Comparison of ENCODE assay signal across 17 cellular contexts in the genomic region with DNA sequence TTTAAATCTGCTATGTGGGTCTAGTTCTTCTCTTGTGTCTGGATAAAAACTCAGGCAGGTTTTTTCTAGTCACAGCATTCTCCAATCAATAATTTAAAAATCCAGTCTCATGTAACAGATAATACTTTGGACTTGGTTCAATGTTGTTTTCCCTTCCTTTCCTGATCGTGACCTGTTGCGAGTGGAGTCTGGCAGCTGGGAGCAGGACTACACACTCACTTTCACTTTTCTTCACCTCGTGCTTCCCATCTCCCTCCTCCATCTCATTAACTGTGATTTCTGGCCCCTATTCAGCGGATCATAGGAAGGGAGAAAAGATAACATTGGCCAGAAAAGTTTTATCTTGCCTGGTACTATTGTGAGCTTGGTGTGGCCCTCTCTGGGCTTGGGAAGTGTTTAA.
A peak's percentile ranks its signal among the peaks of the same experiment; 100 is the strongest.
DNase-seq lines count a peak whose midpoint lies in the region; ATAC-seq, FAIRE-seq and TF ChIP-seq lines count a peak whose summit lies in the region.
"Had no signal": no experiment of that assay in that cellular context is flagged by ENCODE, and none has a peak within 500 bp of the region (broad histone marks: within the 10 kb centered on the region; RNA-seq: fewer than 3 reads in every experiment).

No MANE protein-coding gene starts in this region.

- BruUV-seq in HepG2 (replicated peaks; lab: Mats Ljungman, UMichigan) (no TSS peak), endothelial cell of umbilical vein (replicated peaks; lab: Mats Ljungman, UMichigan) (no TSS peak)

- H2BK120ac ChIP-seq in mesenchymal stem cell (ENCODE audit: low read depth, low read length) = no peak overlapping the region

- H3K4me1 ChIP-seq in liver (ENCODE audit: control insufficient read depth in 4 of 4, insufficient read depth in 4 of 4, low read length in 3 of 4) (peaks cover 0 to 8% (median 5%) of the 10 kb centered on the region in 4 donors), HepG2 (ENCODE audit: insufficient read depth, low read length) (no peaks in the 10 kb centered on the region), endothelial cell of umbilical vein (ENCODE audit: control insufficient read depth, extremely low read depth, insufficient read depth, low read length) (no peaks in the 10 kb centered on the region), mesenchymal stem cell (ENCODE audit: control insufficient read depth, insufficient read depth, low read depth, low read length) (no peaks in the 10 kb centered on the region), Karpas-422 (ENCODE audit: low read length) (peaks cover 13% of the 10 kb centered on the region), spleen (peaks cover 0 to 11% (median 0%) of the 10 kb centered on the region in 6 donors)
- H3K4me1 ChIP-seq: A549 had no signal

- no peak overlapping the region for H2BK12ac ChIP-seq in mesenchymal stem cell (ENCODE audit: low read length in 2 of 2)

- H3K36me3 ChIP-seq in liver (ENCODE audit: control insufficient read depth in 4 of 4, insufficient read depth in 3 of 4, low read depth in 1 of 4, low read length in 3 of 4) (no peaks in the 10 kb centered on the region), HepG2 (replicated peaks in 1 of 2; ENCODE audit: control insufficient read depth in 1 of 2, insufficient read depth in 2 of 2, low read length in 2 of 2) (no peaks in the 10 kb centered on the region), endothelial cell of umbilical vein (ENCODE audit: control insufficient read depth in 2 of 2, extremely low read depth in 1 of 2, insufficient read depth in 2 of 2, low read length in 2 of 2) (no peaks in the 10 kb centered on the region), mesenchymal stem cell (ENCODE audit: control insufficient read depth in 1 of 2, insufficient read depth in 2 of 2, low read depth in 1 of 2, low read length in 2 of 2) (no peaks in the 10 kb centered on the region), Karpas-422 (ENCODE audit: insufficient read depth, low read length) (no peaks in the 10 kb centered on the region), spleen (no peaks in the 10 kb centered on the region)

- H3K4me2 ChIP-seq in HepG2 (ENCODE audit: low read depth, low read length) (no peak overlapping the region), endothelial cell of umbilical vein (ENCODE audit: insufficient read depth, low read length) (peak overlapping the region; percentile 25), mesenchymal stem cell (ENCODE audit: low read length, poor library complexity, severe bottlenecking) (no peak overlapping the region), Karpas-422 (ENCODE audit: low read depth, low read length, poor library complexity, severe bottlenecking) (no peak overlapping the region)
- H3K4me2 ChIP-seq: A549 had no signal

- H3K4ac ChIP-seq in mesenchymal stem cell (ENCODE audit: low read depth in 1 of 2, low read length in 2 of 2) = no peak overlapping the region

- no peak for FAIRE-seq in HepG2 (lab: Jason Lieb, UNC)
- FAIRE-seq in endothelial cell of umbilical vein (lab: Jason Lieb, UNC) = no peak
- FAIRE-seq: A549 had no signal

- H3K9me2 ChIP-seq in Karpas-422 (replicated peaks; ENCODE audit: insufficient read depth, low read length) = no peaks in the 10 kb centered on the region

- TF ChIP-seq POLR2A in HepG2 (IDR thresholded peaks at IDR 0.05; ENCODE audit: insufficient read depth in 1 of 2, low read depth in 2 of 2, low read length in 2 of 2) = no peak
- no peak for TF ChIP-seq POLR2A in endothelial cell of umbilical vein (IDR thresholded peaks at IDR 0.05; ENCODE audit: low read depth, low read length)
- TF ChIP-seq POLR2A in spleen (IDR thresholded peaks at IDR 0.05) = no peak

- H3K9ac ChIP-seq in liver (ENCODE audit: low read depth in 1 of 2, low read length in 2 of 2) = no peak overlapping the region
- no peak overlapping the region for H3K9ac ChIP-seq in HepG2 (ENCODE audit: insufficient read depth, low read depth, low read length)
- H3K9ac ChIP-seq in endothelial cell of umbilical vein (replicated peaks; ENCODE audit: extremely low read depth, insufficient read depth, low read length) = no peak overlapping the region
- H3K9ac ChIP-seq in mesenchymal stem cell (ENCODE audit: low read length) = peak overlapping the region; percentile 18
- no peak overlapping the region for H3K9ac ChIP-seq in Karpas-422 (ENCODE audit: low read length)

- no peak for TF ChIP-seq EP300 in HepG2 (IDR thresholded peaks at IDR 0.05; ENCODE audit: low read depth in 2 of 2, low read length in 2 of 2)
- TF ChIP-seq EP300 in HepG2 (CRISPR knock-in tag; IDR thresholded peaks at IDR 0.05; ENCODE audit: borderline replicate concordance) = no peak

- H2AFZ ChIP-seq in HepG2 (ENCODE audit: low read length) = no peak overlapping the region
- H2AFZ ChIP-seq in endothelial cell of umbilical vein (ENCODE audit: low read depth, low read length) = no peak overlapping the region
- no peak overlapping the region for H2AFZ ChIP-seq in mesenchymal stem cell (ENCODE audit: low read depth, low read length)
- no peak overlapping the region for H2AFZ ChIP-seq in Karpas-422 (ENCODE audit: low read length)

- H3K18ac ChIP-seq in mesenchymal stem cell (ENCODE audit: low read depth in 1 of 2, low read length in 2 of 2) = no peak overlapping the region

- no peak overlapping the region for H3K23ac ChIP-seq in mesenchymal stem cell (ENCODE audit: low read length in 2 of 2)

- dilution Hi-C loops in endothelial cell of umbilical vein (cut with MboI; ENCODE audit: extremely low pct_ligation_motif_present, low sequenced_read_pairs) = no loop called here

- WGBS in liver = 13% methylated on average over 4 of the region's 4 CpGs
- 1% methylated on average over 4 of the region's 4 CpGs for WGBS in HepG2 (ENCODE audit: low lambda C conversion rate)
- 86% methylated on average over 2 of the region's 4 CpGs for WGBS in mesenchymal stem cell
- WGBS in spleen, 5 donors = 42 to 56% (median 48%) methylated on average over 4 of the region's 4 CpGs

- no peak for TF ChIP-seq RAD21 in liver (IDR thresholded peaks at IDR 0.05)
- no peak for TF ChIP-seq RAD21 in HepG2 (CRISPR knock-in tag; IDR thresholded peaks at IDR 0.05)

- no peak overlapping the region for H3K14ac ChIP-seq in mesenchymal stem cell (ENCODE audit: low read length in 2 of 2)

- POLR2A ChIA-PET in HepG2 (lab: Yijun Ruan, JAX) = no interaction called here
- POLR2A ChIA-PET in endothelial cell of umbilical vein (lab: Charles Lee) = no interaction called here

- intact Hi-C loops in HepG2 (cut with micrococcal nuclease; ENCODE audit: unreplicated experiment) (no loop called here), endothelial cell of umbilical vein (cut with micrococcal nuclease) (no loop called here), spleen (cut with DNase I; ENCODE audit: low total_unique reads) (no loop called here)

- H3K4me3 ChIP-seq in liver (ENCODE audit: low read depth in 1 of 3, low read length in 3 of 3) (peak overlapping the region in 2 of 3 donors; percentile 21 to 27), HepG2 (replicated peaks in 1 of 3; ENCODE audit: insufficient read depth in 1 of 3, low read depth in 2 of 3, low read length in 3 of 3) (no peak overlapping the region), endothelial cell of umbilical vein (replicated peaks in 1 of 3; ENCODE audit: insufficient read depth in 1 of 3, low read depth in 1 of 3, low read length in 3 of 3) (no peak overlapping the region), mesenchymal stem cell (ENCODE audit: insufficient read depth in 1 of 2, low read depth in 1 of 2, low read length in 2 of 2) (no peak overlapping the region), Karpas-422 (ENCODE audit: low read length) (no peak overlapping the region), spleen (peak overlapping the region in 2 of 8 donors; percentile 17 to 30)
- H3K4me3 ChIP-seq: A549 had no signal

- H2BK5ac ChIP-seq in mesenchymal stem cell (ENCODE audit: low read depth, low read length, poor library complexity, severe bottlenecking) = no peak overlapping the region

- ATAC-seq in HepG2 = no peak
- ATAC-seq: A549 had no signal

- DNase-seq in HepG2 (ENCODE audit: low spot score) (no peak), endothelial cell of umbilical vein (ENCODE audit: low read depth, low spot score) (peak; percentile 2), mesenchymal stem cell (no peak), Karpas-422 (no peak), spleen (no peak)
- DNase-seq in activated effector memory CD4-positive, alpha-beta T cell treated with Interleukin-2 at 50 U/mL for 16 hours = no peak
- DNase-seq: C1 segment of cervical spinal cord, DND-41, H7, HFFc6, KBM-7, MV-4-11, NCI-H1694 treated with DMSO at 0.1 percent for 48 hours, OCI-M1, SHP77 treated with DMSO at 0.1 percent for 48 hours had no signal

- H3K27ac ChIP-seq in liver (ENCODE audit: low read depth in 1 of 2, low read length in 2 of 2) (no peak overlapping the region), HepG2 (ENCODE audit: extremely low read length, insufficient read depth, low read length) (no peak overlapping the region), endothelial cell of umbilical vein (ENCODE audit: insufficient read depth, low read depth, low read length) (no peak overlapping the region), mesenchymal stem cell (ENCODE audit: low read length, poor library complexity, severe bottlenecking) (no peak overlapping the region), Karpas-422 (ENCODE audit: low read length) (no peak overlapping the region), spleen (peak overlapping the region in 4 of 8 donors; percentile 22 to 45 (median 35))
- H3K27ac ChIP-seq: A549 had no signal

- peak overlapping the region; percentile 3 for H2BK15ac ChIP-seq in mesenchymal stem cell (ENCODE audit: low read depth, poor library complexity, severe bottlenecking)

- H3K79me2 ChIP-seq in HepG2 (ENCODE audit: insufficient read depth, low read length) (no peaks in the 10 kb centered on the region), endothelial cell of umbilical vein (ENCODE audit: control insufficient read depth, insufficient read depth, low read length) (no peaks in the 10 kb centered on the region), Karpas-422 (ENCODE audit: low read length) (no peaks in the 10 kb centered on the region)

- CTCF ChIA-PET in HepG2 (lab: Yijun Ruan, JAX; ENCODE audit: low intra/inter-chr PET ratio, low total read pairs) = no interaction called here
- CTCF ChIA-PET in endothelial cell of umbilical vein (lab: Charles Lee) = no interaction called here

- H4K91ac ChIP-seq in mesenchymal stem cell (ENCODE audit: low read length) = no peak overlapping the region

- H3K79me1 ChIP-seq in mesenchymal stem cell (replicated peaks; ENCODE audit: low read length, poor library complexity, severe bottlenecking) = no peaks in the 10 kb centered on the region

- TF ChIP-seq CTCF in liver (IDR thresholded peaks at IDR 0.05; ENCODE audit: low read depth, low read length, missing input control) = no peak
- no peak for TF ChIP-seq CTCF in HepG2 (CRISPR knock-in tag; IDR thresholded peaks at IDR 0.05)
- no peak for TF ChIP-seq CTCF in endothelial cell of umbilical vein (IDR thresholded peaks at IDR 0.05; ENCODE audit: extremely low read depth in 1 of 2, insufficient read depth in 1 of 2, low read depth in 1 of 2, low read length in 2 of 2)
- TF ChIP-seq CTCF in spleen (IDR thresholded peaks at IDR 0.05 in 8 of 11, conservative IDR thresholded peaks at IDR 0.05 in 3 of 11) = no peak

- H2AK5ac ChIP-seq in mesenchymal stem cell (ENCODE audit: low read length, severe bottlenecking) = no peak overlapping the region

- in situ Hi-C loops in HepG2 (cut with HindIII; ENCODE audit: extremely low pct_ligation_motif_present, low pct_unique_long_range_greater_than_20kb) = no loop called here

- H4K20me1 ChIP-seq in HepG2 (ENCODE audit: insufficient read depth, low read length) (no peaks in the 10 kb centered on the region), endothelial cell of umbilical vein (replicated peaks; ENCODE audit: control insufficient read depth, extremely low read depth, insufficient read depth, low read length) (no peaks in the 10 kb centered on the region), Karpas-422 (ENCODE audit: insufficient read depth, low read depth, low read length) (no peaks in the 10 kb centered on the region)

- H3K9me3 ChIP-seq in liver (ENCODE audit: control insufficient read depth in 4 of 4, low read length in 3 of 4) (no peaks in the 10 kb centered on the region), HepG2 (ENCODE audit: low read length) (no peaks in the 10 kb centered on the region), endothelial cell of umbilical vein (replicated peaks; ENCODE audit: control insufficient read depth, insufficient read depth, low read length) (no peaks in the 10 kb centered on the region), mesenchymal stem cell (ENCODE audit: control insufficient read depth, low read length) (peaks cover 5% of the 10 kb centered on the region), Karpas-422 (ENCODE audit: low read length) (no peaks in the 10 kb centered on the region), spleen (no peaks in the 10 kb centered on the region)
- H3K9me3 ChIP-seq: A549 had no signal

- H4K8ac ChIP-seq in mesenchymal stem cell (ENCODE audit: low read length) = no peak overlapping the region

- H3K9me1 ChIP-seq in endothelial cell of umbilical vein (replicated peaks; ENCODE audit: control insufficient read depth, extremely low read depth, insufficient read depth, low read length) = no peaks in the 10 kb centered on the region

- H3K27me3 ChIP-seq in liver (ENCODE audit: control insufficient read depth in 4 of 4, insufficient read depth in 4 of 4, low read length in 3 of 4) (no peaks in the 10 kb centered on the region), HepG2 (ENCODE audit: control insufficient read depth in 1 of 2, insufficient read depth in 2 of 2, low read length in 2 of 2) (peaks cover 2 to 23% of the 10 kb centered on the region in 2 experiments; a peak in 2 of 5 replicates), endothelial cell of umbilical vein (ENCODE audit: control insufficient read depth in 2 of 2, insufficient read depth in 2 of 2, low read length in 2 of 2) (no peaks in the 10 kb centered on the region), mesenchymal stem cell (ENCODE audit: control insufficient read depth in 1 of 2, insufficient read depth in 1 of 2, low read length in 2 of 2) (peaks cover 6 to 36% of the 10 kb centered on the region in 2 experiments), Karpas-422 (ENCODE audit: low read length) (no peaks in the 10 kb centered on the region), spleen (replicated peaks in 1 of 7) (no peaks in the 10 kb centered on the region)

Comparison
In these comparisons a context has a peak if more than half of its experiments do, and no peak if none do; other contexts are left out.
1. H3K4me3 ChIP-seq: peak in liver (2 of 3); none in HepG2 (0 of 3), endothelial cell of umbilical vein (0 of 3), mesenchymal stem cell (0 of 2) and Karpas-422 (single experiment).